In the genomic region with DNA sequence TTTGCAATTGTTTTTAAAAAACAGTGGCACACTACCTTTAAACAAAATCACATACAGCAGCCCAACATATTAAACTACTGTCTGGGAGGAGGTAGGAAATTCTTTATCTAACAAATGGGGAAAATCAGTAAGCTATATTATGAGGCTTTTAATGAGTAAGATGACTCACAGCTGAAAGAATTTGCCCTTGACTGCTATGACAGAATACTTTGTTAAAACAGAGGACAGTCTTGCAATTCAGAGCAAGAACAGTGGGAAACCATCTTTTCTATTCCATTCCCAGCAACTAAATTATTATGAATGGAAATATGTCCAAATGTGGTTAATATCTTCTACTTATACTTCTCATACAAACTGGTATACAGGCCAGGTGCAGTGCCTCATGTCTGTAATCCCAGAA, we compare ENCODE assay signal across 14 cellular contexts. TPM values are rescaled to one million over a fixed set of nuclear protein-coding genes. Genes with fewer than 3 reads are reported as not detected.
DNase-seq lines count a peak whose midpoint lies in the region; ATAC-seq, FAIRE-seq and TF ChIP-seq lines count a peak whose summit lies in the region.
"Had no signal": no experiment of that assay in that cellular context is flagged by ENCODE, and none has a peak within 500 bp of the region (broad histone marks: within the 10 kb centered on the region; RNA-seq: fewer than 3 reads in every experiment).

No MANE protein-coding gene starts in this region.

- no peak for FAIRE-seq in RCC 7860 (lab: Jason Lieb, UNC)
- FAIRE-seq: D721Med had no signal

- no peak overlapping the region for H3K4me3 ChIP-seq in fibroblast of mammary gland (ENCODE audit: control insufficient read depth, low read depth, low read length)
- H3K4me3 ChIP-seq: skin epidermis had no signal

- in situ Hi-C loops in SK-MEL-5 (cut with HindIII; ENCODE audit: low pct_unique_long_range_greater_than_20kb, low sequenced_read_pairs), result no loop called here

- no peak for ATAC-seq in omental fat pad (ENCODE audit: low FRiP score)

- TF ChIP-seq CTCF in fibroblast of mammary gland (conservative IDR thresholded peaks at IDR 0.05; ENCODE audit: control insufficient read depth, insufficient read depth, low read depth, low read length) (no peak), omental fat pad (IDR thresholded peaks at IDR 0.05) (no peak)

- DNase-seq in GM03348 (ENCODE audit: low spot score) (peak; percentile 61), SK-MEL-5 (ENCODE audit: low read depth, low spot score) (peak; percentile 54), fibroblast of mammary gland (ENCODE audit: low read depth) (peak; percentile 45), pulmonary artery endothelial cell (ENCODE audit: low read depth, low spot score) (peak; percentile 19), omental fat pad (ENCODE audit: low spot score) (no peak), NCI-H774 (lab: John Stamatoyannopoulos, UW) (no peak), cerebellum (ENCODE audit: low spot score) (no peak), RCC 7860 (ENCODE audit: low spot score) (no peak)
- DNase-seq: activated T-cell treated with anti-CD3 and anti-CD28 coated beads, Interleukin-2, amount 50 U/mL, for 24 hours; central memory CD4-positive, alpha-beta T cell; hypothalamus; NCI-H446 had no signal

RNA-seq across cellular contexts. Expression of gene SGPP1, which starts 49.2 kb away (rescaled TPM):
- 21.8 and 24.0 TPM in 2 replicates for total RNA-seq in SK-MEL-5 (2014; rRNA removed; shearing (Covaris generic))
- polyA plus RNA-seq in SK-MEL-5 (2015; cell fraction: cytosol; rRNA removed), result 15.8 and 20.5 TPM in 2 replicates
- 4.9 and 7.0 TPM in 2 replicates for polyA plus RNA-seq in SK-MEL-5 (2015; cell fraction: nucleus; rRNA removed)
- total RNA-seq in pulmonary artery endothelial cell (13.7 and 14.7 TPM in 2 replicates), omental fat pad (10 to 100 TPM; 18.9 to 23.5 (median 21.1) TPM), cerebellum (20.1 TPM)

Comparison
In these comparisons a context has a peak if more than half of its experiments do, and no peak if none do; other contexts are left out.
1. DNase-seq: peak in GM03348 (single experiment), SK-MEL-5 (single experiment), fibroblast of mammary gland (single experiment) and pulmonary artery endothelial cell (single experiment); none in omental fat pad (single experiment), NCI-H774 (single experiment), cerebellum (single experiment) and RCC 7860 (single experiment).